Comparison of ENCODE assay signal across 22 cellular contexts in the genomic region with DNA sequence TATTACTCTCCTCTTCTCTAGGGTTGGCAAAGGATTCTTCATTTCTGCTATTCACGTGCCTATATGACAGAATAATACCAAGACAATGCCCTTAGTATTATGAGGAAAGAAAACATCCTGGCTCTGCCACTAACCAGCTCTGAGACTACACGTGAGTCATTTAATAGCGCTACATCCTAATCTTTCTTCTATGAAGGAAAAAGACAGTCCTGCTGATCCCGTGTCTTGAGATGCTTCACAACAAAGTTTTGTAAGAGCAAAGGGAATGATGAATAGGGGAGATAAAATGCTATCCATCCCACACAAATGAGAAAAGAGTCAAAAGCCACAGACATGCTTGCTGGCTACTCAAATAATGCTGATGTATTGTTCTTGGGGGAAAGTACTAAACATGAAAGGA.
A peak's percentile ranks its signal among the peaks of the same experiment; 100 is the strongest.
DNase-seq lines count a peak whose midpoint lies in the region; ATAC-seq and TF ChIP-seq lines count a peak whose summit lies in the region.
"Had no signal": no experiment of that assay in that cellular context is flagged by ENCODE, and none has a peak within 500 bp of the region (broad histone marks: within the 10 kb centered on the region; RNA-seq: fewer than 3 reads in every experiment).

No MANE protein-coding gene starts in this region.

- H3K27ac Mint-ChIP-seq in activated CD4-positive, alpha-beta memory T cell treated with anti-CD3 and anti-CD28 coated beads for 36 hours: no peak overlapping the region
- H3K27ac Mint-ChIP-seq: CD14-positive monocyte had no signal

- POLR2A ChIA-PET in activated CD4-positive, alpha-beta memory T cell treated with anti-CD3 and anti-CD28 coated beads for 36 hours (lab: Charles Lee): no interaction called here

- no peaks in the 10 kb centered on the region for H3K27me3 Mint-ChIP-seq in activated CD4-positive, alpha-beta memory T cell treated with anti-CD3 and anti-CD28 coated beads for 36 hours

- no peaks in the 10 kb centered on the region for H3K36me3 Mint-ChIP-seq in activated CD4-positive, alpha-beta memory T cell treated with anti-CD3 and anti-CD28 coated beads for 36 hours
- H3K36me3 Mint-ChIP-seq: CD14-positive monocyte had no signal

- CTCF ChIA-PET in activated CD4-positive, alpha-beta memory T cell treated with anti-CD3 and anti-CD28 coated beads for 36 hours (lab: Charles Lee): no interaction called here

- in situ Hi-C loops in gastrocnemius medialis (cut with MboI; ENCODE audit: low sequenced_read_pairs in 4 of 4): no loop called here

- ATAC-seq in gastrocnemius medialis: no peak
- ATAC-seq: K562 had no signal

- TF ChIP-seq CTCF in gastrocnemius medialis (IDR thresholded peaks at IDR 0.05 in 4 of 5, conservative IDR thresholded peaks at IDR 0.05 in 1 of 5): no peak

- no peaks in the 10 kb centered on the region for H3K9me3 Mint-ChIP-seq in activated CD4-positive, alpha-beta memory T cell treated with anti-CD3 and anti-CD28 coated beads for 36 hours

- H3K27ac ChIP-seq in gastrocnemius medialis: no peak overlapping the region
- H3K27ac ChIP-seq: PC-9, SJSA1 had no signal

- no peaks in the 10 kb centered on the region for H3K4me1 Mint-ChIP-seq in activated CD4-positive, alpha-beta memory T cell treated with anti-CD3 and anti-CD28 coated beads for 36 hours (ENCODE audit: low read depth)
- H3K4me1 Mint-ChIP-seq: CD14-positive monocyte had no signal

- H3K4me3 ChIP-seq in gastrocnemius medialis: no peak overlapping the region
- H3K4me3 ChIP-seq: K562, MG63, PC-9, SJSA1 had no signal

- DNase-seq in COLO829 (ENCODE audit: low spot score) (peak; percentile 7), HT1080 (ENCODE audit: low read depth) (peak; percentile 87), amniotic epithelial cell (ENCODE audit: low read depth) (peak; percentile 99), iris pigment epithelial cell (ENCODE audit: low read depth) (peak; percentile 13), T-helper 1 cell (no peak), gastrocnemius medialis (no peak), NCI-H128 (lab: John Stamatoyannopoulos, UW; ENCODE audit: unreplicated experiment) (no peak)
- DNase-seq in activated CD4-positive, alpha-beta memory T cell treated with anti-CD3 and anti-CD28 coated beads for 36 hours: no peak
- DNase-seq: 8988T, ACHN, BE2C, MG63, NCI-H1105 treated with DMSO at 0.1 percent for 48 hours, NCI-H2029, NCI-H446 treated with DMSO at 0.1 percent for 48 hours, NCI-H526 treated with DMSO at 0.1 percent for 48 hours, PC-9, Right ventricle myocardium superior, RPMI8226 had no signal

- no peaks in the 10 kb centered on the region for H3K36me3 ChIP-seq in gastrocnemius medialis
- H3K36me3 ChIP-seq: BE2C, SJSA1 had no signal

- H3K4me3 Mint-ChIP-seq in activated CD4-positive, alpha-beta memory T cell treated with anti-CD3 and anti-CD28 coated beads for 36 hours: no peak overlapping the region
- H3K4me3 Mint-ChIP-seq: CD14-positive monocyte had no signal

- H3K9me3 ChIP-seq in gastrocnemius medialis: no peaks in the 10 kb centered on the region
- H3K9me3 ChIP-seq: BE2C had no signal

- intact Hi-C loops in activated CD4-positive, alpha-beta memory T cell treated with anti-CD3 and anti-CD28 coated beads for 36 hours (cut with micrococcal nuclease): no loop called here
- intact Hi-C loops in gastrocnemius medialis (cut with DNase I; ENCODE audit: low total_unique reads): no loop called here

- no peaks in the 10 kb centered on the region for H3K4me1 ChIP-seq in gastrocnemius medialis
- H3K4me1 ChIP-seq: BE2C, SJSA1 had no signal

- no peaks in the 10 kb centered on the region for H3K27me3 ChIP-seq in gastrocnemius medialis
- H3K27me3 ChIP-seq: BE2C, MG63, SJSA1 had no signal

- no peak for TF ChIP-seq POLR2A in gastrocnemius medialis (IDR thresholded peaks at IDR 0.05)

Comparison
In these comparisons a context has a peak if more than half of its experiments do, and no peak if none do; other contexts are left out.
1. DNase-seq: peak in COLO829 (single experiment), HT1080 (single experiment), amniotic epithelial cell (single experiment) and iris pigment epithelial cell (single experiment); none in T-helper 1 cell (0 of 5), activated CD4-positive, alpha-beta memory T cell treated with anti-CD3 and anti-CD28 coated beads for 36 hours (single experiment), gastrocnemius medialis (0 of 2) and NCI-H128 (single experiment).